In genomic region chr9:125028041-125028440, GRCh38 we compare ENCODE assay signal across 35 cellular contexts.
"Had no signal": no experiment of that assay in that cellular context is flagged by ENCODE, and none has a peak within 500 bp of the region (broad histone marks: within the 10 kb centered on the region; RNA-seq: fewer than 3 reads in every experiment).

No MANE protein-coding gene starts in this region.

- H3K9me3 ChIP-seq: adrenal gland, body of pancreas, esophagus muscularis mucosa, gastrocnemius medialis had no signal

- H3K36me3 ChIP-seq: adrenal gland had no signal

- H3K27me3 ChIP-seq: adrenal gland, body of pancreas, esophagus muscularis mucosa, foreskin keratinocyte, gastrocnemius medialis had no signal

- H3K4me1 Mint-ChIP-seq: activated B cell treated with CpG ODN at 0.5 μM for 24 hours; activated naive CD4-positive, alpha-beta T cell treated with anti-CD3 and anti-CD28 coated beads, Interleukin-2, amount 50 U/mL, for 24 hours; activated T-helper 17 cell treated with anti-CD3 and anti-CD28 coated beads, Interleukin-2, amount 50 U/mL, for 72 hours had no signal

- H3K4me3 ChIP-seq: adrenal gland, body of pancreas, esophagus muscularis mucosa, gastrocnemius medialis had no signal

- H3K27ac ChIP-seq: adrenal gland, body of pancreas, esophagus muscularis mucosa, foreskin keratinocyte, gastrocnemius medialis, WERI-Rb-1 had no signal

- H3K4me3 Mint-ChIP-seq: activated B cell treated with CpG ODN at 0.5 μM for 24 hours; activated CD8-positive, alpha-beta T cell treated with anti-CD3 and anti-CD28 coated beads for 36 hours; activated naive CD4-positive, alpha-beta T cell treated with anti-CD3 and anti-CD28 coated beads, Interleukin-2, amount 50 U/mL, for 24 hours; activated naive CD8-positive, alpha-beta T cell treated with anti-CD3 and anti-CD28 coated beads for 36 hours; activated naive CD8-positive, alpha-beta T cell treated with anti-CD3 and anti-CD28 coated beads, Interleukin-2, amount 50 U/mL, for 24 hours; activated T-cell treated with anti-CD3 and anti-CD28 coated beads, Interleukin-2, amount 50 U/mL, for 4 hours; activated T-helper 17 cell treated with anti-CD3 and anti-CD28 coated beads, Interleukin-2, amount 50 U/mL, for 72 hours; effector memory CD8-positive, alpha-beta T cell; T-helper 17 cell; T-helper 2 cell treated with Interferon-gamma antibody and Interleukin-4, amounts not matched to agents 5 μg/mL and 100 μg/mL, for 36 hours had no signal

- ATAC-seq: activated CD4-positive, CD25-positive, alpha-beta regulatory T cell treated with anti-CD3 and anti-CD28 coated beads, Interleukin-2, amount 50 U/mL, for 24 hours; activated CD8-positive, alpha-beta T cell treated with anti-CD3 and anti-CD28 coated beads for 36 hours; activated naive CD8-positive, alpha-beta T cell treated with anti-CD3 and anti-CD28 coated beads, Interleukin-2, amount 50 U/mL, for 24 hours; activated T-cell treated with anti-CD3 and anti-CD28 coated beads, Interleukin-2, amount 50 U/mL, for 4 hours; activated T-helper 17 cell treated with anti-CD3 and anti-CD28 coated beads, Interleukin-2, amount 50 U/mL, for 72 hours; body of pancreas; effector memory CD8-positive, alpha-beta T cell; foreskin keratinocyte; gastrocnemius medialis; T-helper 17 cell had no signal

- H3K27me3 Mint-ChIP-seq: activated B cell treated with CpG ODN at 0.5 μM for 24 hours; activated CD8-positive, alpha-beta T cell treated with anti-CD3 and anti-CD28 coated beads for 36 hours; activated naive CD4-positive, alpha-beta T cell treated with anti-CD3 and anti-CD28 coated beads, Interleukin-2, amount 50 U/mL, for 24 hours; activated naive CD8-positive, alpha-beta T cell treated with anti-CD3 and anti-CD28 coated beads for 36 hours; activated naive CD8-positive, alpha-beta T cell treated with anti-CD3 and anti-CD28 coated beads, Interleukin-2, amount 50 U/mL, for 24 hours; activated T-helper 17 cell treated with anti-CD3 and anti-CD28 coated beads, Interleukin-2, amount 50 U/mL, for 72 hours; effector memory CD8-positive, alpha-beta T cell; T-helper 17 cell had no signal

- H3K9me3 Mint-ChIP-seq: activated B cell treated with CpG ODN at 0.5 μM for 24 hours; activated CD8-positive, alpha-beta T cell treated with anti-CD3 and anti-CD28 coated beads for 36 hours; activated naive CD4-positive, alpha-beta T cell treated with anti-CD3 and anti-CD28 coated beads, Interleukin-2, amount 50 U/mL, for 24 hours; activated naive CD8-positive, alpha-beta T cell treated with anti-CD3 and anti-CD28 coated beads for 36 hours; activated naive CD8-positive, alpha-beta T cell treated with anti-CD3 and anti-CD28 coated beads, Interleukin-2, amount 50 U/mL, for 24 hours; activated T-cell treated with anti-CD3 and anti-CD28 coated beads, Interleukin-2, amount 50 U/mL, for 4 hours; activated T-helper 17 cell treated with anti-CD3 and anti-CD28 coated beads, Interleukin-2, amount 50 U/mL, for 72 hours; effector memory CD8-positive, alpha-beta T cell; T-helper 2 cell treated with Interferon-gamma antibody and Interleukin-4, amounts not matched to agents 5 μg/mL and 100 μg/mL, for 36 hours had no signal

- FAIRE-seq: colon had no signal

- H3K27ac Mint-ChIP-seq: activated B cell treated with CpG ODN at 0.5 μM for 24 hours; activated CD8-positive, alpha-beta T cell treated with anti-CD3 and anti-CD28 coated beads for 36 hours; activated naive CD4-positive, alpha-beta T cell treated with anti-CD3 and anti-CD28 coated beads, Interleukin-2, amount 50 U/mL, for 24 hours; activated naive CD8-positive, alpha-beta T cell treated with anti-CD3 and anti-CD28 coated beads for 36 hours; activated naive CD8-positive, alpha-beta T cell treated with anti-CD3 and anti-CD28 coated beads, Interleukin-2, amount 50 U/mL, for 24 hours; activated T-helper 17 cell treated with anti-CD3 and anti-CD28 coated beads, Interleukin-2, amount 50 U/mL, for 72 hours; effector memory CD8-positive, alpha-beta T cell; T-helper 17 cell; T-helper 2 cell treated with Interferon-gamma antibody and Interleukin-4, amounts not matched to agents 5 μg/mL and 100 μg/mL, for 36 hours had no signal

- DNase-seq: activated B cell treated with CpG ODN at 0.5 μM for 24 hours; activated CD4-positive, alpha-beta T cell treated with anti-CD3 and anti-CD28 coated beads for 48 hours; activated CD4-positive, alpha-beta T cell treated with anti-CD3 and anti-CD28 coated beads, Interleukin-2, amount 50 U/mL, for 1 hour; activated CD4-positive, alpha-beta T cell treated with anti-CD3 and anti-CD28 coated beads, Interleukin-2, amount 50 U/mL, for 48 hours; activated CD8-positive, alpha-beta memory T cell treated with anti-CD3 and anti-CD28 coated beads for 24 hours; activated CD8-positive, alpha-beta T cell treated with anti-CD3 and anti-CD28 coated beads for 36 hours; activated effector memory CD4-positive, alpha-beta T cell treated with Interleukin-2 at 50 U/mL for 16 hours; activated gamma-delta T cell treated with Interleukin-2 at 50 U/mL for 16 hours; activated naive CD4-positive, alpha-beta T cell treated with Interleukin-2 at 50 U/mL for 16 hours; activated naive CD8-positive, alpha-beta T cell treated with anti-CD3 and anti-CD28 coated beads for 36 hours; activated naive CD8-positive, alpha-beta T cell treated with anti-CD3 and anti-CD28 coated beads, Interleukin-2, amount 50 U/mL, for 24 hours; activated T-cell treated with anti-CD3 and anti-CD28 coated beads, Interleukin-2, amount 50 U/mL, for 4 hours; adrenal gland; amygdala; aorta; body of pancreas; caudate nucleus; cortex of kidney; dermis blood vessel endothelial cell; effector CD4-positive, alpha-beta T cell; effector memory CD8-positive, alpha-beta T cell; erythroblast; foreskin keratinocyte; gastrocnemius medialis; glutamatergic neuron; T-helper 1 cell; T-helper 17 cell; T1000; WERI-Rb-1 had no signal

- H3K4me1 ChIP-seq: adrenal gland, body of pancreas, esophagus muscularis mucosa, foreskin keratinocyte, gastrocnemius medialis had no signal
